Comparison of ENCODE assay signal across 8 cellular contexts in the genomic region with DNA sequence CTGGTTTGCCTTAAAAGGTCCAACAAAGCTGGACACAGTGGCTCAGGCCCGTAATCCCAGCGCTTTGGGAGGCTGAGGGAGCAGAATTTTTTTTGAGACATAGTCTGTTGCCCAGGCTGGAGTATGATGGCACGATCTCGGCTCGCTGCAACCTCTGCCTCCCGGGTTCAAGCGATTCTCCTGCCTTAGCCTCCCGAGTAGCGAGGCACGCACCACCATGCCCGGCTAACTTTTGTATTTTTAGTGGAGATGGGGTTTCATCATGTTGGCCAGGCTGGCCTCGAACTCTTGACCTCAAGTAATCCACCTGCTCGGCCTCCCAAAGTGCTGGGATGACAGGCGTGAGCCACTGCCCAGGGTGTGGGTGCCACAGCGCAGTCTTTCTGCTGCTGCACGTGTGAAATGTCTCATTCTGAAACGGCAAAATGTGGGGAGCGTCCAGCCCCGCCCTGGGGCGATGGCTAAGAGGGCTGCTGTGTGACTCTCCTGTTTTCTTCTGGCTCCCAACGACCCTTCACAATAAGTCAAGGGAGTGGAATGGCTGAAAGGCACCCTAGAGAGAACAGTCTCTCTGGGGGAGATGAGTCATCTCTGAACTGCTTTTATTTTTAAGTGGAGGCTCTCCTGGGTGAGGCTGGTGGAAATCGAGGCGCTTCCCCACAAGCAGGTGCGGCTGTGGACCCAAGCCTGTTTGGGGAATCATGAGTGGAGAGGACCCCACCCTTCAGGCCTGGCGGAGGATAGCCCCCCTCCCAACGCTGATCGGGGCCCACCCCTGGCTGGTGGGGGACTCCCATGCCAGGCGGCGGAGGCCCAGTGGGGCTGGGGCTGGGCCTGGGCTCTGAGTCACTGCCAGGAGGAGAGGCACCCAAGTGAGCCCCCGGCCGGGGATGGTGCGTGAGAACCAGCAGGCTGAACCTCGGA. TPM values are rescaled to one million over a fixed set of nuclear protein-coding genes. Genes with fewer than 3 reads are reported as not detected.
DNase-seq lines count a peak whose midpoint lies in the region; ATAC-seq and TF ChIP-seq lines count a peak whose summit lies in the region.

No MANE protein-coding gene starts in this region.

- intact Hi-C loops in Right ventricle myocardium superior (cut with DNase I) = no loop called here

- H3K27ac ChIP-seq in right atrium auricular region (no peak overlapping the region), gastroesophageal sphincter (no peak overlapping the region)

- ATAC-seq in Right ventricle myocardium superior (ENCODE audit: poor library complexity) (no peak), HG02610 (IDR thresholded peaks at IDR 0.05; ENCODE audit: unreplicated experiment) (peak; percentile 75), gastroesophageal sphincter (no peak)

- H3K27me3 ChIP-seq in right atrium auricular region (no peaks in the 10 kb centered on the region), gastroesophageal sphincter (no peaks in the 10 kb centered on the region)

- no peaks in the 10 kb centered on the region for H3K36me3 ChIP-seq in right atrium auricular region
- H3K36me3 ChIP-seq in gastroesophageal sphincter = peaks cover 0 to 10% of the 10 kb centered on the region in 2 donors

- peak; percentile 26 for DNase-seq in Right ventricle myocardium superior
- no peak for DNase-seq in right atrium auricular region (ENCODE audit: low spot score)
- peak; percentile 78 for DNase-seq in NAMALWA (ENCODE audit: low spot score)
- DNase-seq in brain pericyte (ENCODE audit: low read depth, low spot score) = peak; percentile 39
- no peak for DNase-seq in T-helper 9 cell
- no peak for DNase-seq in SHP77 treated with DMSO at 0.1 percent for 48 hours (lab: John Stamatoyannopoulos, UW)

- H3K4me1 ChIP-seq in right atrium auricular region (no peaks in the 10 kb centered on the region), gastroesophageal sphincter (no peaks in the 10 kb centered on the region)

- H3K4me3 ChIP-seq in right atrium auricular region = no peak overlapping the region
- no peak overlapping the region for H3K4me3 ChIP-seq in gastroesophageal sphincter

- TF ChIP-seq EP300 in gastroesophageal sphincter (IDR thresholded peaks at IDR 0.05) = no peak

- no peaks in the 10 kb centered on the region for H3K9me3 ChIP-seq in right atrium auricular region
- H3K9me3 ChIP-seq in gastroesophageal sphincter = no peaks in the 10 kb centered on the region

- TF ChIP-seq CTCF in right atrium auricular region (IDR thresholded peaks at IDR 0.05) (no peak), gastroesophageal sphincter (IDR thresholded peaks at IDR 0.05) (no peak)

- TF ChIP-seq POLR2A in gastroesophageal sphincter (IDR thresholded peaks at IDR 0.05) = no peak

- WGBS in gastroesophageal sphincter (ENCODE audit: low coverage in 1 of 2), 2 donors = 77 to 86% methylated on average over 7 to 15 of the region's 33 CpGs

RNA-seq across cellular contexts. Expression of a gene that starts 18.1 kb away (rescaled TPM):
- total RNA-seq in Right ventricle myocardium superior = 6.4 TPM
- 1 to 10 TPM; 4.2 to 7.7 TPM for total RNA-seq in right atrium auricular region
- 100 to 1,000 TPM in 1 of 4 donors, 10 to 100 TPM in 3; 44.8 to 106 (median 60.1) TPM for total RNA-seq in gastroesophageal sphincter

RNA-seq across cellular contexts. Expression of a gene that starts 39.0 kb away (rescaled TPM):
- 8.0 TPM for total RNA-seq in Right ventricle myocardium superior
- 1 to 10 TPM; 2.8 to 5.5 TPM for total RNA-seq in right atrium auricular region
- 10 to 100 TPM in 3 of 4 donors, 1 to 10 TPM in 1; 6.0 to 16.7 (median 12.0) TPM for total RNA-seq in gastroesophageal sphincter

RNA-seq across cellular contexts. Expression of a gene that starts 46.6 kb away (rescaled TPM):
- not detected for total RNA-seq in Right ventricle myocardium superior
- total RNA-seq in right atrium auricular region = not detected
- total RNA-seq in gastroesophageal sphincter = not detected

Comparison
In these comparisons a context has a peak if more than half of its experiments do, and no peak if none do; other contexts are left out.
1. DNase-seq: peak in Right ventricle myocardium superior (single experiment), NAMALWA (single experiment) and brain pericyte (single experiment); none in right atrium auricular region (single experiment), T-helper 9 cell (single experiment) and SHP77 treated with DMSO at 0.1 percent for 48 hours (single experiment).